ENCODE assay signal across 23 cellular contexts in the genomic region with DNA sequence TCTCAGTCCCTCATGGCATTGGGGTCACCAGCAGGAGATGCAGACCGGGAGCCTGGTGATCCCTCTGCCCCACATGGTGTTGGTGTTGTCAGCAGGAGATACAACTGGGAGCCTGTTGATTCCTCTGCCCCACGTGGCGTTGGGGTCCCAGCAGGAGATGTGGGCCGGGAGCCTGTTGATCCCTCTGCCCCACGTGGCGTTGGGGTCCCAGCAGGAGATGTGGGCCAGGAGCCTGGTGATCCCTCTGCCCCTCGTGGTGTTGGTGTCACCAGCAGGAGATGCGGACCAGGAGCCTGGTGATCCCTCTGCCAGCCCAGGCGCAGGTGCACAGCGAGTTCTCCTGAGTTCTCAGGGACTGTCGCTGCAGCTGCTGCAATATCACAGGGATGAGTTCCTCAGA.
"Had no signal": no experiment of that assay in that cellular context is flagged by ENCODE, and none has a peak within 500 bp of the region (broad histone marks: within the 10 kb centered on the region; RNA-seq: fewer than 3 reads in every experiment).

No MANE protein-coding gene starts in this region.

- H3K36me3 Mint-ChIP-seq: IgD-negative memory B cell had no signal

- H3K4me1 Mint-ChIP-seq: IgD-negative memory B cell had no signal

- H3K27ac ChIP-seq: KMS-11, RWPE1 had no signal

- DNase-seq: MV-4-11, NCI-H1048, NCI-H1105, NCI-H1417, NCI-H1436 treated with DMSO at 0.1 percent for 48 hours, NCI-H1694, NCI-H187 treated with DMSO at 0.1 percent for 48 hours, NCI-H2029 treated with DMSO at 0.1 percent for 48 hours, NCI-H2171 treated with DMSO at 0.1 percent for 48 hours, NCI-H345, NCI-H446 treated with DMSO at 0.1 percent for 48 hours, NCI-H510A treated with DMSO at 0.1 percent for 48 hours, NCI-H526, NCI-H748 treated with DMSO at 0.1 percent for 48 hours, PC-3, SHP77, SK-N-SH, SW 1271 had no signal

- H3K4me3 ChIP-seq: K562 had no signal

- H3K4me2 ChIP-seq: KMS-11, SK-N-SH had no signal

- H3K27ac Mint-ChIP-seq: IgD-negative memory B cell had no signal

- ATAC-seq: K562, Panc1, PC-3 had no signal

- H3K9me3 ChIP-seq: SK-N-SH had no signal

- H3K4me3 Mint-ChIP-seq: IgD-negative memory B cell had no signal

- H3K9ac ChIP-seq: KMS-11, SK-N-SH had no signal
